Comparison of ENCODE assay signal across 16 cellular contexts in genomic region chr1:67626495-67627235, GRCh38. TPM values are rescaled to one million over a fixed set of nuclear protein-coding genes. Genes with fewer than 3 reads are reported as not detected.
A peak's percentile ranks its signal among the peaks of the same experiment; 100 is the strongest.
DNase-seq lines count a peak whose midpoint lies in the region; ATAC-seq, FAIRE-seq and TF ChIP-seq lines count a peak whose summit lies in the region.
"Had no signal": no experiment of that assay in that cellular context is flagged by ENCODE, and none has a peak within 500 bp of the region (broad histone marks: within the 10 kb centered on the region; RNA-seq: fewer than 3 reads in every experiment).

No MANE protein-coding gene starts in this region.

- POLR2A ChIA-PET in HepG2 (lab: Yijun Ruan, JAX), result no interaction called here

- no peak overlapping the region for H3K27ac Mint-ChIP-seq in progenitor cell of endocrine pancreas
- H3K27ac Mint-ChIP-seq: activated naive CD8-positive, alpha-beta T cell treated with anti-CD3 and anti-CD28 coated beads for 36 hours had no signal

- H3K36me3 Mint-ChIP-seq in progenitor cell of endocrine pancreas (ENCODE audit: insufficient read depth), result no peaks in the 10 kb centered on the region
- H3K36me3 Mint-ChIP-seq: activated naive CD8-positive, alpha-beta T cell treated with anti-CD3 and anti-CD28 coated beads for 36 hours; immature natural killer cell had no signal

- peaks cover 6% of the 10 kb centered on the region for H3K4me1 Mint-ChIP-seq in progenitor cell of endocrine pancreas (ENCODE audit: low read depth)
- H3K4me1 Mint-ChIP-seq: activated naive CD8-positive, alpha-beta T cell treated with anti-CD3 and anti-CD28 coated beads for 36 hours; immature natural killer cell had no signal

- H3K9ac ChIP-seq in mammary epithelial cell (ENCODE audit: insufficient read depth, low read length) (peak overlapping the region; percentile 73), HepG2 (ENCODE audit: insufficient read depth, low read depth, low read length) (no peak overlapping the region)

- intact Hi-C loops in mammary epithelial cell (cut with micrococcal nuclease), result loop anchor here (2.0 kb wide), 2 partner anchors 56 to 58 kb away; partner anchors contain the start of gene GADD45A
- intact Hi-C loops in HepG2 (cut with micrococcal nuclease; ENCODE audit: unreplicated experiment), result no loop called here

- peak overlapping the region; percentile 97 for H3K27ac ChIP-seq in mammary epithelial cell (ENCODE audit: insufficient read depth, low read depth, low read length)
- H3K27ac ChIP-seq in HepG2 (ENCODE audit: extremely low read length, insufficient read depth, low read length), result no peak overlapping the region
- H3K27ac ChIP-seq: SK-N-MC had no signal

- H3K9me3 Mint-ChIP-seq in progenitor cell of endocrine pancreas (ENCODE audit: low read depth), result peaks cover 4% of the 10 kb centered on the region
- H3K9me3 Mint-ChIP-seq: immature natural killer cell had no signal

- no peaks in the 10 kb centered on the region for H3K79me2 ChIP-seq in mammary epithelial cell (ENCODE audit: insufficient read depth, low read length)
- H3K79me2 ChIP-seq in HepG2 (ENCODE audit: insufficient read depth, low read length), result no peaks in the 10 kb centered on the region

- H3K36me3 ChIP-seq in mammary epithelial cell (ENCODE audit: insufficient read depth, low read length) (no peaks in the 10 kb centered on the region), kidney epithelial cell (ENCODE audit: control insufficient read depth, insufficient read depth, low read length) (no peaks in the 10 kb centered on the region), HepG2 (replicated peaks in 1 of 2; ENCODE audit: control insufficient read depth in 1 of 2, insufficient read depth in 2 of 2, low read length in 2 of 2) (no peaks in the 10 kb centered on the region)

- H3K27me3 ChIP-seq in mammary epithelial cell (ENCODE audit: insufficient read depth, low read length), result no peaks in the 10 kb centered on the region
- no peaks in the 10 kb centered on the region for H3K27me3 ChIP-seq in kidney epithelial cell (ENCODE audit: control insufficient read depth, insufficient read depth, low read length)
- 0 out of 5 replicates have a peak, but pooled peaks cover 0 to 7% of the 10 kb centered on the region in 2 experiments for H3K27me3 ChIP-seq in HepG2 (ENCODE audit: control insufficient read depth in 1 of 2, insufficient read depth in 2 of 2, low read length in 2 of 2)

- WGBS in mammary epithelial cell (ENCODE audit: low coverage, missing lambda C conversion rate), result 17% methylated on average over 3 of the region's 3 CpGs
- WGBS in HepG2 (ENCODE audit: low lambda C conversion rate), result 78% methylated on average over 3 of the region's 3 CpGs

- H3K4me3 ChIP-seq in mammary epithelial cell (replicated peaks in 1 of 3; ENCODE audit: insufficient read depth in 1 of 3, low read depth in 2 of 3, low read length in 3 of 3), result no peak overlapping the region
- no peak overlapping the region for H3K4me3 ChIP-seq in kidney epithelial cell (ENCODE audit: low read depth, low read length)
- H3K4me3 ChIP-seq in HepG2 (replicated peaks in 1 of 3; ENCODE audit: insufficient read depth in 1 of 3, low read depth in 2 of 3, low read length in 3 of 3), result no peak overlapping the region
- H3K4me3 ChIP-seq: SK-N-MC had no signal

- BruUV-seq in mammary epithelial cell (replicated peaks; lab: Mats Ljungman, UMichigan) (TSS peak; percentile 85), HepG2 (replicated peaks; lab: Mats Ljungman, UMichigan) (no TSS peak)

- H3K4me2 ChIP-seq in mammary epithelial cell (ENCODE audit: insufficient read depth, low read depth, low read length) (peak overlapping the region; percentile 32), HepG2 (ENCODE audit: low read depth, low read length) (no peak overlapping the region)

- DNase-seq in AG08395 (ENCODE audit: low spot score) (peak; percentile 30), LoVo (ENCODE audit: low spot score) (peak; percentile 56), mammary epithelial cell (peak; percentile 100), kidney epithelial cell (ENCODE audit: low read depth) (peak; percentile 56), HepG2 (ENCODE audit: low spot score) (no peak), progenitor cell of endocrine pancreas (ENCODE audit: low spot score, unreplicated experiment) (no peak)
- DNase-seq in activated CD4-positive, CD25-positive, alpha-beta regulatory T cell (lab: John Stamatoyannopoulos, UW), result no peak
- DNase-seq: activated CD4-positive, alpha-beta T cell treated with anti-CD3 and anti-CD28 coated beads, Interleukin-2, amount 50 U/mL, for 1 hour; activated naive CD8-positive, alpha-beta T cell treated with anti-CD3 and anti-CD28 coated beads for 36 hours; DND-41; immature natural killer cell; NCI-H345; stimulated activated naive CD4-positive, alpha-beta T cell treated with Interleukin-2 at 50 U/mL for 16 hours had no signal

- H2AFZ ChIP-seq in mammary epithelial cell (ENCODE audit: low read depth, low read length), result peak overlapping the region; percentile 7
- H2AFZ ChIP-seq in HepG2 (ENCODE audit: low read length), result no peak overlapping the region

- H3K4me1 ChIP-seq in mammary epithelial cell (ENCODE audit: insufficient read depth, low read length) (peaks cover 55% of the 10 kb centered on the region), HepG2 (ENCODE audit: insufficient read depth, low read length) (peaks cover 5% of the 10 kb centered on the region)

- H3K27me3 Mint-ChIP-seq in progenitor cell of endocrine pancreas, result peaks cover 4% of the 10 kb centered on the region
- H3K27me3 Mint-ChIP-seq: activated naive CD8-positive, alpha-beta T cell treated with anti-CD3 and anti-CD28 coated beads for 36 hours had no signal

- TF ChIP-seq CTCF in mammary epithelial cell (conservative IDR thresholded peaks at IDR 0.05 in 1 of 2, IDR thresholded peaks at IDR 0.05 in 1 of 2; ENCODE audit: extremely low read depth in 1 of 2, insufficient read depth in 1 of 2, low read depth in 1 of 2, low read length in 2 of 2) (no peak), kidney epithelial cell (IDR thresholded peaks at IDR 0.05; ENCODE audit: insufficient read depth, low read length, poor library complexity, severe bottlenecking) (no peak), HepG2 (CRISPR knock-in tag; IDR thresholded peaks at IDR 0.05) (no peak), progenitor cell of endocrine pancreas (IDR thresholded peaks at IDR 0.05; ENCODE audit: unreplicated experiment) (no peak)

- ATAC-seq in HepG2, result no peak
- no peak for ATAC-seq in GM21526 (IDR thresholded peaks at IDR 0.05; ENCODE audit: low FRiP score, unreplicated experiment)

- no peak for TF ChIP-seq POLR2A in HepG2 (IDR thresholded peaks at IDR 0.05; ENCODE audit: insufficient read depth in 1 of 2, low read depth in 2 of 2, low read length in 2 of 2)

- no peak for TF ChIP-seq RAD21 in HepG2 (CRISPR knock-in tag; IDR thresholded peaks at IDR 0.05)

- H3K9me3 ChIP-seq in mammary epithelial cell (replicated peaks; ENCODE audit: insufficient read depth, low read length), result no peaks in the 10 kb centered on the region
- no peaks in the 10 kb centered on the region for H3K9me3 ChIP-seq in HepG2 (ENCODE audit: low read length)

- in situ Hi-C loops in mammary epithelial cell (cut with MboI; ENCODE audit: low sequenced_read_pairs in 2 of 2), result loop anchor here in 1 of 2 donors (5.0 kb wide), 1 partner anchor 54 kb away; no protein-coding TSS in a partner anchor
- in situ Hi-C loops in HepG2 (cut with HindIII; ENCODE audit: extremely low pct_ligation_motif_present, low pct_unique_long_range_greater_than_20kb), result no loop called here

- dilution Hi-C loops in mammary epithelial cell (cut with HindIII; ENCODE audit: low sequenced_read_pairs), result no loop called here

- TF ChIP-seq EP300 in HepG2 (IDR thresholded peaks at IDR 0.05; ENCODE audit: low read depth in 2 of 2, low read length in 2 of 2) (no peak), HepG2 (CRISPR knock-in tag; IDR thresholded peaks at IDR 0.05; ENCODE audit: borderline replicate concordance) (no peak)

- no peaks in the 10 kb centered on the region for H4K20me1 ChIP-seq in mammary epithelial cell (ENCODE audit: insufficient read depth, low read length)
- no peaks in the 10 kb centered on the region for H4K20me1 ChIP-seq in HepG2 (ENCODE audit: insufficient read depth, low read length)

- CTCF ChIA-PET in mammary epithelial cell (lab: Charles Lee; ENCODE audit: low non-redundant PET) (no interaction called here), HepG2 (lab: Yijun Ruan, JAX; ENCODE audit: low intra/inter-chr PET ratio, low total read pairs) (no interaction called here)

- no peak for FAIRE-seq in HepG2 (lab: Jason Lieb, UNC)
- FAIRE-seq: GM18507 had no signal

- H3K4me3 Mint-ChIP-seq in progenitor cell of endocrine pancreas (ENCODE audit: low read depth), result no peak overlapping the region
- H3K4me3 Mint-ChIP-seq: activated naive CD8-positive, alpha-beta T cell treated with anti-CD3 and anti-CD28 coated beads for 36 hours; immature natural killer cell had no signal

TF ChIP-seq in HepG2, 621 proteins besides CTCF, POLR2A, EP300 and RAD21 (continues in another document):
- TF ChIP-seq ZNF709 (CRISPR knock-in tag; IDR thresholded peaks at IDR 0.05), result no peak

RNA-seq across cellular contexts. Expression of gene GADD45A, which starts 58.3 kb away (rescaled TPM):
- total RNA-seq in mammary epithelial cell, result 100 to 1,000 TPM; 119 to 371 TPM
- polyA plus RNA-seq in mammary epithelial cell, result 75.5 TPM
- polyA minus RNA-seq in mammary epithelial cell, result 27.2 TPM
- 247 and 249 TPM in 2 replicates for total RNA-seq in kidney epithelial cell
- 25.0 and 46.2 TPM in 2 replicates for total RNA-seq in HepG2 (2016; rRNA removed; fragmentation: Illumina TruSeq; extraction: Trizol)
- total RNA-seq in HepG2 (2016; cell fraction: cytosol; rRNA removed; fragmentation: Illumina TruSeq; extraction: Trizol; ENCODE audit: low read depth), result 21.8 and 26.9 TPM in 2 replicates
- 23.2 and 49.2 TPM in 2 replicates for total RNA-seq in HepG2 (2016; cell fraction: insoluble cytoplasmic fraction; rRNA removed; fragmentation: Illumina TruSeq; extraction: Trizol)
- total RNA-seq in HepG2 (2016; cell fraction: membrane; rRNA removed; fragmentation: Illumina TruSeq; extraction: Trizol), result 27.1 and 30.4 TPM in 2 replicates
- 59.8 and 64.1 TPM in 2 replicates for total RNA-seq in HepG2 (2016; cell fraction: nucleus; rRNA removed; fragmentation: Illumina TruSeq; extraction: Trizol)
- polyA plus RNA-seq in HepG2 (2011; rRNA removed), result 33.2 and 36.2 TPM in 2 replicates
- 30.4 and 31.8 TPM in 2 replicates for polyA plus RNA-seq in HepG2 (2011; cell fraction: cytosol; rRNA removed)
- 131 and 138 TPM in 2 replicates for polyA plus RNA-seq in HepG2 (2011; cell fraction: nucleus; rRNA removed)
- polyA plus RNA-seq in HepG2 (2012), result 49.0 and 63.8 TPM in 2 replicates
- 24.1 and 25.0 TPM in 2 replicates for polyA plus RNA-seq in HepG2 (2016; cell fraction: cytosol; fragmentation: Illumina TruSeq; extraction: Trizol; ENCODE audit: low read depth)
- 48.7 and 51.1 TPM in 2 replicates for polyA plus RNA-seq in HepG2 (2016; cell fraction: insoluble cytoplasmic fraction; fragmentation: Illumina TruSeq; extraction: Trizol; ENCODE audit: low read depth)
- 26.6 and 28.9 TPM in 2 replicates for polyA plus RNA-seq in HepG2 (2016; cell fraction: membrane; fragmentation: Illumina TruSeq; extraction: Trizol; ENCODE audit: low read depth)
- polyA plus RNA-seq in HepG2 (2016; cell fraction: nucleus; fragmentation: Illumina TruSeq; extraction: Trizol; ENCODE audit: insufficient read depth, low read depth), result 151 and 156 TPM in 2 replicates
- polyA minus RNA-seq in HepG2 (2011; rRNA and poly(A)+ RNA removed; ENCODE audit: low replicate concordance), result 1.4 and 17.0 TPM in 2 replicates
- polyA minus RNA-seq in HepG2 (2011; cell fraction: cytosol; rRNA and poly(A)+ RNA removed), result 11.3 and 13.7 TPM in 2 replicates
- polyA minus RNA-seq in HepG2 (2011; cell fraction: nucleus; rRNA and poly(A)+ RNA removed), result 60.7 and 75.2 TPM in 2 replicates
- total RNA-seq in progenitor cell of endocrine pancreas, result 47.7 and 56.2 TPM in 2 replicates

Comparison
In these comparisons a context has a peak if more than half of its experiments do, and no peak if none do; other contexts are left out.
1. DNase-seq: peak in AG08395 (single experiment), LoVo (single experiment), mammary epithelial cell (single experiment) and kidney epithelial cell (single experiment); none in HepG2 (single experiment), activated CD4-positive, CD25-positive, alpha-beta regulatory T cell (0 of 4) and progenitor cell of endocrine pancreas (single experiment).